In the genomic region with DNA sequence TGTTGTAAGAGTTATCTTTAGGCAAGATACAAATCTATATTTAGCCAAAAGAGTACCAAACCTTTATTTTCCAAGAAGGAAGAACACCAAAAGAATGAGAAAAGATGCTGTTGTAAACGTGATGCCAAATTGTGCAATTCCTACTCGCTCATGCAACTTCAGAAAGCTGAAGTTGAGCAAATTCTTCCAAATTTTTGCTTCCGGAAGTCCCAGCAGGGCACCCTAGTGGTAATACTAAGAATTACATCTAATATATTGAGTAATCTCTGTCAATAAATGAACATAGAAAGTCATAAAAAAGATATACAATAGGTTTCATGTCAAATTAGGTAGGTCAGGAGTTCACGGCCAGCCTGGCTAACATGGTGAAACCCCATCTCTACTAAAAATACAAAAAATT, we compare ENCODE assay signal across 1 cellular context.
TF ChIP-seq lines count a peak whose summit lies in the region.

No MANE protein-coding gene starts in this region.

TF ChIP-seq in SK-N-SH treated with all-trans-retinoic acid at 6 μM for 48 hours, 23 proteins besides CTCF, POLR2A, EP300 and RAD21 (continued from another document):
- TF ChIP-seq ZFP30 (CRISPR knock-in tag; IDR thresholded peaks at IDR 0.05) (no peak), PPARA (CRISPR knock-in tag; IDR thresholded peaks at IDR 0.05; ENCODE audit: borderline replicate concordance) (no peak), BACH2 (CRISPR knock-in tag; IDR thresholded peaks at IDR 0.05; ENCODE audit: borderline replicate concordance) (no peak), ARNTL (CRISPR knock-in tag; IDR thresholded peaks at IDR 0.05; ENCODE audit: borderline replicate concordance, low read depth) (no peak), ISL1 (CRISPR knock-in tag; IDR thresholded peaks at IDR 0.05) (no peak), TSHZ2 (CRISPR knock-in tag; IDR thresholded peaks at IDR 0.05) (no peak)
- TF ChIP-seq, protein P1, sequence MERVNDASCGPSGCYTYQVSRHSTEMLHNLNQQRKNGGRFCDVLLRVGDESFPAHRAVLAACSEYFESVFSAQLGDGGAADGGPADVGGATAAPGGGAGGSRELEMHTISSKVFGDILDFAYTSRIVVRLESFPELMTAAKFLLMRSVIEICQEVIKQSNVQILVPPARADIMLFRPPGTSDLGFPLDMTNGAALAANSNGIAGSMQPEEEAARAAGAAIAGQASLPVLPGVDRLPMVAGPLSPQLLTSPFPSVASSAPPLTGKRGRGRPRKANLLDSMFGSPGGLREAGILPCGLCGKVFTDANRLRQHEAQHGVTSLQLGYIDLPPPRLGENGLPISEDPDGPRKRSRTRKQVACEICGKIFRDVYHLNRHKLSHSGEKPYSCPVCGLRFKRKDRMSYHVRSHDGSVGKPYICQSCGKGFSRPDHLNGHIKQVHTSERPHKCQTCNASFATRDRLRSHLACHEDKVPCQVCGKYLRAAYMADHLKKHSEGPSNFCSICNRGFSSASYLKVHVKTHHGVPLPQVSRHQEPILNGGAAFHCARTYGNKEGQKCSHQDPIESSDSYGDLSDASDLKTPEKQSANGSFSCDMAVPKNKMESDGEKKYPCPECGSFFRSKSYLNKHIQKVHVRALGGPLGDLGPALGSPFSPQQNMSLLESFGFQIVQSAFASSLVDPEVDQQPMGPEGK (CRISPR knock-in tag; IDR thresholded peaks at IDR 0.05; ENCODE audit: borderline replicate concordance), result no peak
